In genomic region chr1:51516639-51517158, GRCh38 we compare ENCODE assay signal across 8 cellular contexts. TPM values are rescaled to one million over a fixed set of nuclear protein-coding genes. Genes with fewer than 3 reads are reported as not detected.
DNase-seq lines count a peak whose midpoint lies in the region; ATAC-seq and TF ChIP-seq lines count a peak whose summit lies in the region.

No MANE protein-coding gene starts in this region.

- intact Hi-C loops in CD14-positive monocyte (cut with micrococcal nuclease) = loop anchor here in 1 of 2 donors (5.0 to 10.0 kb wide), 3 partner anchors 101 to 552 kb away; partner anchors contain the start of genes FAF1, NRDC and OSBPL9
- intact Hi-C loops in IMR-90 (cut with micrococcal nuclease) = loop anchor here (5.0 kb wide), 1 partner anchor 94 kb away; no protein-coding TSS in a partner anchor
- intact Hi-C loops in mammary epithelial cell (cut with micrococcal nuclease) = loop anchor here (5.0 kb wide), 1 partner anchor 51 kb away; no protein-coding TSS in a partner anchor

- H3K4me1 ChIP-seq in IMR-90 (ENCODE audit: control insufficient read depth, insufficient read depth, low read length) (peaks cover 9% of the 10 kb centered on the region), mammary epithelial cell (ENCODE audit: insufficient read depth, low read length) (peaks cover 10% of the 10 kb centered on the region)

- H4K5ac ChIP-seq in IMR-90 (ENCODE audit: low read depth, low read length) = no peak overlapping the region

- H3K14ac ChIP-seq in IMR-90 (replicated peaks; ENCODE audit: low read depth, low read length) = no peak overlapping the region

- no peak overlapping the region for H2BK5ac ChIP-seq in IMR-90 (ENCODE audit: low read depth, low read length, poor library complexity, severe bottlenecking)

- 0 out of 2 replicates have a peak, but pooled peaks cover 8% of the 10 kb centered on the region for H3K9me1 ChIP-seq in IMR-90 (ENCODE audit: insufficient read depth, low read length)

- H2AK5ac ChIP-seq in IMR-90 (ENCODE audit: low read depth, low read length) = no peak overlapping the region

- no peaks in the 10 kb centered on the region for H3K36me3 Mint-ChIP-seq in CD14-positive monocyte
- H3K36me3 Mint-ChIP-seq in naive thymus-derived CD8-positive, alpha-beta T cell = no peaks in the 10 kb centered on the region

- H3K9ac ChIP-seq in IMR-90 (ENCODE audit: low read depth, low read length) (no peak overlapping the region), mammary epithelial cell (ENCODE audit: insufficient read depth, low read length) (no peak overlapping the region)

- ATAC-seq in IMR-90 (ENCODE audit: low read depth) (no peak), HG02885 (IDR thresholded peaks at IDR 0.05; ENCODE audit: poor library complexity, unreplicated experiment) (no peak)
- ATAC-seq in naive thymus-derived CD8-positive, alpha-beta T cell = no peak

- no peak for TF ChIP-seq RAD21 in IMR-90 (IDR thresholded peaks at IDR 0.05; ENCODE audit: low read length)

- H2BK20ac ChIP-seq in IMR-90 (ENCODE audit: low read depth, low read length) = no peak overlapping the region

- no peaks in the 10 kb centered on the region for H3K9me3 Mint-ChIP-seq in CD14-positive monocyte
- no peaks in the 10 kb centered on the region for H3K9me3 Mint-ChIP-seq in naive thymus-derived CD8-positive, alpha-beta T cell

- peak overlapping the region; percentile 72 for H3K4me2 ChIP-seq in IMR-90 (ENCODE audit: low read depth, low read length)
- peak overlapping the region; percentile 86 for H3K4me2 ChIP-seq in mammary epithelial cell (ENCODE audit: insufficient read depth, low read depth, low read length)

- BruUV-seq in IMR-90 (replicated peaks; lab: Mats Ljungman, UMichigan) (TSS peak; percentile 33), mammary epithelial cell (replicated peaks; lab: Mats Ljungman, UMichigan) (TSS peak; percentile 13)

- CTCF ChIA-PET in IMR-90 (lab: Yijun Ruan, JAX) = no interaction called here
- CTCF ChIA-PET in mammary epithelial cell (lab: Charles Lee; ENCODE audit: low non-redundant PET) = no interaction called here

- peak overlapping the region in 5 of 7 donors; percentile 25 to 71 (median 40) for H3K27ac Mint-ChIP-seq in CD14-positive monocyte
- H3K27ac Mint-ChIP-seq in naive thymus-derived CD8-positive, alpha-beta T cell = peak overlapping the region in 8 of 10 donors; percentile 30 to 99 (median 76)

- H2AK9ac ChIP-seq in IMR-90 (replicated peaks; ENCODE audit: low read depth, low read length, poor library complexity) = no peak overlapping the region

- H3K79me2 ChIP-seq in mammary epithelial cell (ENCODE audit: insufficient read depth, low read length) = peaks cover 69% of the 10 kb centered on the region

- H3K36me3 ChIP-seq in IMR-90 (ENCODE audit: control insufficient read depth, insufficient read depth, low read length) (no peaks in the 10 kb centered on the region), mammary epithelial cell (ENCODE audit: insufficient read depth, low read length) (no peaks in the 10 kb centered on the region)

- peak overlapping the region; percentile 39 to 48 for H3K4me3 Mint-ChIP-seq in CD14-positive monocyte
- H3K4me3 Mint-ChIP-seq in naive thymus-derived CD8-positive, alpha-beta T cell = peak overlapping the region in 9 of 10 donors; percentile 15 to 89 (median 58)

- H4K91ac ChIP-seq in IMR-90 (ENCODE audit: insufficient read depth, low read depth, low read length) = no peak overlapping the region

- peaks cover 8 to 41% of the 10 kb centered on the region in 2 experiments; a peak in 3 of 4 replicates for H3K79me1 ChIP-seq in IMR-90 (ENCODE audit: low read depth in 1 of 2, low read length in 2 of 2)

- in situ Hi-C loops in IMR-90 (cut with MboI; ENCODE audit: low sequenced_read_pairs) (no loop called here), mammary epithelial cell (cut with MboI; ENCODE audit: low sequenced_read_pairs in 2 of 2) (no loop called here), ACHN (cut with HindIII; ENCODE audit: low pct_ligation_motif_present, low pct_unique_long_range_greater_than_20kb, low sequenced_read_pairs) (no loop called here)

- TF ChIP-seq POLR2A in IMR-90 (IDR thresholded peaks at IDR 0.05; ENCODE audit: low read depth, low read length) = no peak

- H3K9me3 ChIP-seq in IMR-90 (ENCODE audit: control insufficient read depth, insufficient read depth, low read length) (no peaks in the 10 kb centered on the region), mammary epithelial cell (replicated peaks; ENCODE audit: insufficient read depth, low read length) (no peaks in the 10 kb centered on the region)

- H3K4me3 ChIP-seq in IMR-90 (ENCODE audit: insufficient read depth, low read depth, low read length) = no peak overlapping the region
- H3K4me3 ChIP-seq in mammary epithelial cell (replicated peaks in 1 of 3; ENCODE audit: insufficient read depth in 1 of 3, low read depth in 2 of 3, low read length in 3 of 3) = peak overlapping the region in 1 of 3 experiments; percentile 79

- H3K18ac ChIP-seq in IMR-90 (ENCODE audit: low read depth, low read length) = no peak overlapping the region

- no peak overlapping the region for H2BK15ac ChIP-seq in IMR-90 (ENCODE audit: low read depth, low read length)

- H4K20me1 ChIP-seq in IMR-90 (ENCODE audit: insufficient read depth, low read length) (peaks cover 18% of the 10 kb centered on the region; the same call in 1 of the 2 replicates), mammary epithelial cell (ENCODE audit: insufficient read depth, low read length) (no peaks in the 10 kb centered on the region)

- H3K4me1 Mint-ChIP-seq in CD14-positive monocyte = peaks cover 68% of the 10 kb centered on the region
- H3K4me1 Mint-ChIP-seq in naive thymus-derived CD8-positive, alpha-beta T cell = peaks cover 30 to 81% (median 71%) of the 10 kb centered on the region in 4 donors

- H3K4ac ChIP-seq in IMR-90 (ENCODE audit: low read depth, low read length) = no peak overlapping the region

- TF ChIP-seq CTCF in CD14-positive monocyte (IDR thresholded peaks at IDR 0.05) (no peak), IMR-90 (conservative IDR thresholded peaks at IDR 0.05; ENCODE audit: low read depth, low read length) (no peak), mammary epithelial cell (conservative IDR thresholded peaks at IDR 0.05 in 1 of 2, IDR thresholded peaks at IDR 0.05 in 1 of 2; ENCODE audit: extremely low read depth in 1 of 2, insufficient read depth in 1 of 2, low read depth in 1 of 2, low read length in 2 of 2) (no peak)

- H3K23ac ChIP-seq in IMR-90 (ENCODE audit: low read depth, low read length) = no peak overlapping the region

- H3K27ac ChIP-seq in IMR-90 (ENCODE audit: insufficient read depth, low read length) (no peak overlapping the region), mammary epithelial cell (ENCODE audit: insufficient read depth, low read depth, low read length) (no peak overlapping the region)

- no peaks in the 10 kb centered on the region for H3K27me3 Mint-ChIP-seq in CD14-positive monocyte (ENCODE audit: low read depth in 3 of 3)
- H3K27me3 Mint-ChIP-seq in naive thymus-derived CD8-positive, alpha-beta T cell = no peaks in the 10 kb centered on the region

- no peak overlapping the region for H4K8ac ChIP-seq in IMR-90 (ENCODE audit: low read depth in 2 of 2, low read length in 2 of 2)

- H3K27me3 ChIP-seq in IMR-90 (ENCODE audit: control insufficient read depth, insufficient read depth, low read length) (no peaks in the 10 kb centered on the region), mammary epithelial cell (ENCODE audit: insufficient read depth, low read length) (no peaks in the 10 kb centered on the region)

- POLR2A ChIA-PET in IMR-90 (lab: Charles Lee; ENCODE audit: unreplicated experiment) = interaction anchor here (1.1 kb wide), 1 partner anchor 10 kb away, joined by 3 read pairs; no protein-coding TSS in a partner anchor
- POLR2A ChIA-PET in naive thymus-derived CD8-positive, alpha-beta T cell (lab: Charles Lee) = no interaction called here

- no CpG with 5 or more reads among the region's 2 CpGs for WGBS in IMR-90 (ENCODE audit: extremely low coverage in 2 of 2, insufficient read length in 1 of 2), 2 experiments
- 61% methylated on average over 2 of the region's 2 CpGs for WGBS in mammary epithelial cell (ENCODE audit: low coverage, missing lambda C conversion rate)

- DNase-seq in CD14-positive monocyte (ENCODE audit: low spot score) (no peak), IMR-90 (peak; percentile 13), mammary epithelial cell (no peak), SKM-1 treated with dmso at 0.1 percent for 144 hours (lab: John Stamatoyannopoulos, UW; ENCODE audit: unreplicated experiment) (no peak), ACHN (no peak)
- no peak for DNase-seq in naive thymus-derived CD8-positive, alpha-beta T cell
- DNase-seq in stimulated activated CD4-positive, alpha-beta T cell treated with anti-CD3 and anti-CD28 coated beads, Interleukin-12 subunit alpha, Interleukin-12 subunit beta, amount 100 ng/mL, for 4 hours = no peak

- no peak overlapping the region for H2BK120ac ChIP-seq in IMR-90 (ENCODE audit: low read depth, low read length)

- H2AFZ ChIP-seq in IMR-90 (replicated peaks; ENCODE audit: low read length, poor library complexity) (no peak overlapping the region), mammary epithelial cell (ENCODE audit: low read depth, low read length) (no peak overlapping the region)

- dilution Hi-C loops in IMR-90 (cut with HindIII; ENCODE audit: low sequenced_read_pairs, unreplicated experiment) (no loop called here), mammary epithelial cell (cut with HindIII; ENCODE audit: low sequenced_read_pairs) (no loop called here)

- no peak overlapping the region for H3K56ac ChIP-seq in IMR-90 (ENCODE audit: extremely low read depth, insufficient read depth, low read length)

TF ChIP-seq in IMR-90, 13 proteins besides CTCF, POLR2A, EP300 and RAD21:
- no peak for TF ChIP-seq CEBPB (IDR thresholded peaks at IDR 0.05; ENCODE audit: low read depth, low read length)
- no peak for TF ChIP-seq USF2 (IDR thresholded peaks at IDR 0.05; ENCODE audit: low read depth, low read length)
- TF ChIP-seq SMC3 (IDR thresholded peaks at IDR 0.05; ENCODE audit: low read depth, low read length) = no peak

RNA-seq across cellular contexts. Expression of gene EPS15, which starts 2.4 kb away (rescaled TPM):
- polyA plus RNA-seq in CD14-positive monocyte (10 to 100 TPM; 36.4 to 53.6 TPM), IMR-90 (2012; rRNA removed) (13.4 and 17.6 TPM in 2 replicates), mammary epithelial cell (23.1 TPM)
- total RNA-seq in IMR-90 (2012; rRNA removed) (38.0 and 47.5 TPM in 2 replicates), mammary epithelial cell (10 to 100 TPM; 48.0 to 52.3 TPM)
- polyA plus RNA-seq in IMR-90 (2012; cell fraction: cytosol; rRNA removed) = 3.2 and 4.7 TPM in 2 replicates
- polyA plus RNA-seq in IMR-90 (2012; cell fraction: nucleus; rRNA removed; ENCODE audit: low replicate concordance) = 1.3 and 17.3 TPM in 2 replicates
- 57.7 TPM for polyA minus RNA-seq in mammary epithelial cell
- 10 to 100 TPM; 48.8 to 53.8 TPM for total RNA-seq in naive thymus-derived CD8-positive, alpha-beta T cell
- polyA plus RNA-seq in naive thymus-derived CD8-positive, alpha-beta T cell = 10 to 100 TPM; 29.5 to 41.1 (median 30.0) TPM
